ENCODE assay signal across 1 cellular context in genomic region chr22:22916215-22916951, GRCh38.
TF ChIP-seq lines count a peak whose summit lies in the region.

No MANE protein-coding gene starts in this region.

TF ChIP-seq in HepG2, 621 proteins besides CTCF, POLR2A, EP300 and RAD21 (continued from another document):
- TF ChIP-seq TEAD3 (CRISPR knock-in tag; optimal IDR thresholded peaks at IDR 0.05; ENCODE audit: borderline replicate concordance) (peak; percentile 80), TGIF2 (CRISPR knock-in tag; IDR thresholded peaks at IDR 0.05) (no peak), HMGA1 (CRISPR knock-in tag; conservative IDR thresholded peaks at IDR 0.05) (no peak), PRDM10 (CRISPR knock-in tag; IDR thresholded peaks at IDR 0.05; ENCODE audit: low read depth) (no peak), HNF4G (IDR thresholded peaks at IDR 0.05; ENCODE audit: borderline replicate concordance, low read depth, low read length) (peak; percentile 36; the same call in 1 of the 2 replicates), HNF4G (CRISPR knock-in tag; IDR thresholded peaks at IDR 0.05; ENCODE audit: borderline replicate concordance, low read depth) (peak; percentile 30; the same call in 1 of the 2 replicates), NRL (CRISPR knock-in tag; IDR thresholded peaks at IDR 0.05; ENCODE audit: borderline replicate concordance) (no peak), ZNF264 (CRISPR knock-in tag; IDR thresholded peaks at IDR 0.05) (no peak), ZNF383 (CRISPR knock-in tag; IDR thresholded peaks at IDR 0.05; ENCODE audit: borderline replicate concordance) (no peak), ZNF224 (CRISPR knock-in tag; IDR thresholded peaks at IDR 0.05) (no peak), SRSF1 (optimal IDR thresholded peaks at IDR 0.05; ENCODE audit: low read depth, low read length) (no peak), ZNF678 (CRISPR knock-in tag; IDR thresholded peaks at IDR 0.05) (no peak), RBM39 (IDR thresholded peaks at IDR 0.05; ENCODE audit: low read depth, low read length, poor library complexity, severe bottlenecking) (no peak), STAG1 (CRISPR knock-in tag; IDR thresholded peaks at IDR 0.05) (no peak), KLF11 (CRISPR knock-in tag; IDR thresholded peaks at IDR 0.05) (no peak), ATF7 (IDR thresholded peaks at IDR 0.05) (no peak), ATF7 (CRISPR knock-in tag; IDR thresholded peaks at IDR 0.05) (no peak), POGZ (CRISPR knock-in tag; IDR thresholded peaks at IDR 0.05) (no peak)
